Comparison of ENCODE assay signal across 24 cellular contexts in the genomic region with DNA sequence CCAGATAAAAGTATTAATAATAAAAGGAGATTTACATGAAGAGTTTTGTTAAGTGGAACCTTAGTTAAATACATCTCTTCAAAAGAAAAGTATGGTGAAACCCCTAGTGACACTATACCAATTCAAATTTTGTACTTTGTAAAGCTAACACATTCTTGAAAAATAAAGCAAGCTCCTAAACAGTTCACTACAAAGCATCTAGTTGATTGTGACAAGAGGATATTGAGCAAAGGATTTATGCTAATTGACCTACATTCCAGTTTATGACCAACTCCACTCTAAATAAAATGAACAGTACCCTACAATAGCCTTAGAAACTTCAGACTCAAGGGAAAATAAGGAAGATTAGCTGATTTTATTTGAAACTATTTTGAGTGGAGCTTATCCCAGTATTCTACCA.
DNase-seq lines count a peak whose midpoint lies in the region; ATAC-seq and TF ChIP-seq lines count a peak whose summit lies in the region.
"Had no signal": no experiment of that assay in that cellular context is flagged by ENCODE, and none has a peak within 500 bp of the region (broad histone marks: within the 10 kb centered on the region; RNA-seq: fewer than 3 reads in every experiment).

No MANE protein-coding gene starts in this region.

- H2AFZ ChIP-seq in SK-N-SH (ENCODE audit: low read depth): 0 out of 2 replicates have a peak overlapping the region, but pooled peaks have one; percentile 43

- TF ChIP-seq EP300 in SK-N-SH (IDR thresholded peaks at IDR 0.05; ENCODE audit: borderline replicate concordance in 1 of 2, low read depth in 1 of 2, low read length in 1 of 2): no peak

- ATAC-seq in SK-N-SH treated with all-trans-retinoic acid at 6 μM for 48 hours: no peak
- ATAC-seq: A549, GM12878 had no signal

- H3K4me3 ChIP-seq in SK-N-SH (ENCODE audit: low read depth in 2 of 2, low read length in 1 of 2): no peak overlapping the region
- H3K4me3 ChIP-seq in dorsolateral prefrontal cortex: no peak overlapping the region
- H3K4me3 ChIP-seq: A549, BLaER1, GM12878 had no signal

- CTCF ChIA-PET in SK-N-SH (lab: Yijun Ruan, JAX): no interaction called here

- TF ChIP-seq CTCF in SK-N-SH (IDR thresholded peaks at IDR 0.05) (no peak), brain (conservative IDR thresholded peaks at IDR 0.05) (no peak), dorsolateral prefrontal cortex (IDR thresholded peaks at IDR 0.05 in 54 of 56, conservative IDR thresholded peaks at IDR 0.05 in 2 of 56; ENCODE audit: low read depth in 1 of 56, partially characterized antibody in 56 of 56) (no peak)

- peaks cover 0 to 4% (median 3%) of the 10 kb centered on the region in 5 experiments for H3K9me3 Mint-ChIP-seq in brain

- intact Hi-C loops in dorsolateral prefrontal cortex (cut with DNase I): no loop called here

- no peak overlapping the region for H3K4me2 ChIP-seq in SK-N-SH
- H3K4me2 ChIP-seq: A549, BLaER1 had no signal

- no peak overlapping the region for H3K9ac ChIP-seq in SK-N-SH
- H3K9ac ChIP-seq: BLaER1 had no signal

- DNase-seq in SK-N-SH: no peak
- no peak for DNase-seq in dorsolateral prefrontal cortex
- no peak for DNase-seq in activated CD4-positive, alpha-beta T cell treated with anti-CD3 and anti-CD28 coated beads, Interleukin-2, amount 50 U/mL, for 4 hours
- no peak for DNase-seq in NCI-H524 (lab: John Stamatoyannopoulos, UW)
- no peak for DNase-seq in AG08395 (ENCODE audit: low spot score)
- DNase-seq: BE2C; C1 segment of cervical spinal cord; CD4-positive, alpha-beta memory T cell; CD4-positive, CD25-positive, alpha-beta regulatory T cell; CD8-positive, alpha-beta memory T cell; COR-L47; DMS 273 treated with DMSO at 0.1 percent for 48 hours; DMS153; DMS79; DND-41; EL; GDM1 had no signal

- H3K9me3 ChIP-seq in SK-N-SH: no peaks in the 10 kb centered on the region
- H3K9me3 ChIP-seq: A549, BE2C, BLaER1 had no signal

- H3K27me3 ChIP-seq in SK-N-SH (ENCODE audit: insufficient read depth): peaks cover 2% of the 10 kb centered on the region; the same call in 1 of the 2 replicates
- peaks cover 0 to 2% (median 0%) of the 10 kb centered on the region in 45 donors for H3K27me3 ChIP-seq in dorsolateral prefrontal cortex

- peak overlapping the region; percentile 40 to 89 (median 86) for H3K27ac Mint-ChIP-seq in brain
- H3K27ac Mint-ChIP-seq: CD14-positive monocyte; CD4-positive, alpha-beta memory T cell; CD4-positive, CD25-positive, alpha-beta regulatory T cell; CD8-positive, alpha-beta memory T cell had no signal

- POLR2A ChIA-PET in SK-N-SH (lab: Yijun Ruan, JAX): no interaction called here

- peaks cover 4% of the 10 kb centered on the region for H3K36me3 Mint-ChIP-seq in brain
- H3K36me3 Mint-ChIP-seq: CD14-positive monocyte; CD4-positive, alpha-beta memory T cell; CD4-positive, CD25-positive, alpha-beta regulatory T cell; CD8-positive, alpha-beta memory T cell had no signal

- H3K27ac ChIP-seq in SK-N-SH (ENCODE audit: low read depth in 2 of 2, low read length in 1 of 2) (no peak overlapping the region), dorsolateral prefrontal cortex (peak overlapping the region in 41 of 59 donors; percentile 0 to 90 (median 49))
- H3K27ac ChIP-seq: 22Rv1, A549, BLaER1 had no signal

- peaks cover 61% of the 10 kb centered on the region for H3K4me1 Mint-ChIP-seq in brain
- H3K4me1 Mint-ChIP-seq: CD4-positive, CD25-positive, alpha-beta regulatory T cell; CD8-positive, alpha-beta memory T cell had no signal

- no peaks in the 10 kb centered on the region for H4K20me1 ChIP-seq in SK-N-SH (ENCODE audit: insufficient read depth)
- H4K20me1 ChIP-seq: BLaER1 had no signal

- peaks cover 0 to under 1% of the 10 kb centered on the region in 2 experiments; a peak in 1 of 4 replicates for H3K4me1 ChIP-seq in SK-N-SH (ENCODE audit: control insufficient read depth in 1 of 2, insufficient read depth in 2 of 2, low read depth in 1 of 2, low read length in 1 of 2)
- H3K4me1 ChIP-seq: A549, BE2C had no signal

- no peaks in the 10 kb centered on the region for H3F3A ChIP-seq in SK-N-SH (replicated peaks; ENCODE audit: insufficient read depth)

- H3K4me3 Mint-ChIP-seq in brain: peak overlapping the region in 4 of 5 experiments; percentile 44 to 77 (median 66)
- H3K4me3 Mint-ChIP-seq: CD14-positive monocyte; CD4-positive, alpha-beta memory T cell; CD4-positive, CD25-positive, alpha-beta regulatory T cell; CD8-positive, alpha-beta memory T cell had no signal

- peaks cover 3% of the 10 kb centered on the region for H3K27me3 Mint-ChIP-seq in brain

- no peaks in the 10 kb centered on the region for H3K9me2 ChIP-seq in SK-N-SH

- H3K36me3 ChIP-seq in SK-N-SH (replicated peaks in 1 of 2; ENCODE audit: control insufficient read depth in 1 of 2, insufficient read depth in 2 of 2, low read length in 1 of 2): no peaks in the 10 kb centered on the region
- H3K36me3 ChIP-seq: BE2C, BLaER1 had no signal

- TF ChIP-seq RAD21 in SK-N-SH (IDR thresholded peaks at IDR 0.05; ENCODE audit: low read length): no peak

- H3K79me2 ChIP-seq in SK-N-SH (ENCODE audit: insufficient read depth): no peaks in the 10 kb centered on the region

TF ChIP-seq in SK-N-SH, 30 proteins besides CTCF, POLR2A, EP300 and RAD21:
- no peak for TF ChIP-seq IRF3 (IDR thresholded peaks at IDR 0.05; ENCODE audit: low read depth, low read length)
- TF ChIP-seq, protein P1, sequence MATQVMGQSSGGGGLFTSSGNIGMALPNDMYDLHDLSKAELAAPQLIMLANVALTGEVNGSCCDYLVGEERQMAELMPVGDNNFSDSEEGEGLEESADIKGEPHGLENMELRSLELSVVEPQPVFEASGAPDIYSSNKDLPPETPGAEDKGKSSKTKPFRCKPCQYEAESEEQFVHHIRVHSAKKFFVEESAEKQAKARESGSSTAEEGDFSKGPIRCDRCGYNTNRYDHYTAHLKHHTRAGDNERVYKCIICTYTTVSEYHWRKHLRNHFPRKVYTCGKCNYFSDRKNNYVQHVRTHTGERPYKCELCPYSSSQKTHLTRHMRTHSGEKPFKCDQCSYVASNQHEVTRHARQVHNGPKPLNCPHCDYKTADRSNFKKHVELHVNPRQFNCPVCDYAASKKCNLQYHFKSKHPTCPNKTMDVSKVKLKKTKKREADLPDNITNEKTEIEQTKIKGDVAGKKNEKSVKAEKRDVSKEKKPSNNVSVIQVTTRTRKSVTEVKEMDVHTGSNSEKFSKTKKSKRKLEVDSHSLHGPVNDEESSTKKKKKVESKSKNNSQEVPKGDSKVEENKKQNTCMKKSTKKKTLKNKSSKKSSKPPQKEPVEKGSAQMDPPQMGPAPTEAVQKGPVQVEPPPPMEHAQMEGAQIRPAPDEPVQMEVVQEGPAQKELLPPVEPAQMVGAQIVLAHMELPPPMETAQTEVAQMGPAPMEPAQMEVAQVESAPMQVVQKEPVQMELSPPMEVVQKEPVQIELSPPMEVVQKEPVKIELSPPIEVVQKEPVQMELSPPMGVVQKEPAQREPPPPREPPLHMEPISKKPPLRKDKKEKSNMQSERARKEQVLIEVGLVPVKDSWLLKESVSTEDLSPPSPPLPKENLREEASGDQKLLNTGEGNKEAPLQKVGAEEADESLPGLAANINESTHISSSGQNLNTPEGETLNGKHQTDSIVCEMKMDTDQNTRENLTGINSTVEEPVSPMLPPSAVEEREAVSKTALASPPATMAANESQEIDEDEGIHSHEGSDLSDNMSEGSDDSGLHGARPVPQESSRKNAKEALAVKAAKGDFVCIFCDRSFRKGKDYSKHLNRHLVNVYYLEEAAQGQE (IDR thresholded peaks at IDR 0.05; ENCODE audit: low read depth, low read length): no peak

TF ChIP-seq in SK-N-SH treated with all-trans-retinoic acid at 6 μM for 48 hours, 23 proteins besides CTCF, POLR2A, EP300 and RAD21 (continues in another document):
- no peak for TF ChIP-seq GLIS3 (CRISPR knock-in tag; IDR thresholded peaks at IDR 0.05)
- no peak for TF ChIP-seq BACH2 (CRISPR knock-in tag; IDR thresholded peaks at IDR 0.05; ENCODE audit: borderline replicate concordance)
- TF ChIP-seq, protein P2, sequence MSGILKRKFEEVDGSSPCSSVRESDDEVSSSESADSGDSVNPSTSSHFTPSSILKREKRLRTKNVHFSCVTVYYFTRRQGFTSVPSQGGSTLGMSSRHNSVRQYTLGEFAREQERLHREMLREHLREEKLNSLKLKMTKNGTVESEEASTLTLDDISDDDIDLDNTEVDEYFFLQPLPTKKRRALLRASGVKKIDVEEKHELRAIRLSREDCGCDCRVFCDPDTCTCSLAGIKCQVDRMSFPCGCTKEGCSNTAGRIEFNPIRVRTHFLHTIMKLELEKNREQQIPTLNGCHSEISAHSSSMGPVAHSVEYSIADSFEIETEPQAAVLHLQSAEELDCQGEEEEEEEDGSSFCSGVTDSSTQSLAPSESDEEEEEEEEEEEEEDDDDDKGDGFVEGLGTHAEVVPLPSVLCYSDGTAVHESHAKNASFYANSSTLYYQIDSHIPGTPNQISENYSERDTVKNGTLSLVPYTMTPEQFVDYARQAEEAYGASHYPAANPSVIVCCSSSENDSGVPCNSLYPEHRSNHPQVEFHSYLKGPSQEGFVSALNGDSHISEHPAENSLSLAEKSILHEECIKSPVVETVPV (CRISPR knock-in tag; IDR thresholded peaks at IDR 0.05): no peak
- no peak for TF ChIP-seq ZC3H10 (CRISPR knock-in tag; IDR thresholded peaks at IDR 0.05)
- no peak for TF ChIP-seq RARB (CRISPR knock-in tag; IDR thresholded peaks at IDR 0.05)
- TF ChIP-seq ZNF70 (CRISPR knock-in tag; IDR thresholded peaks at IDR 0.05): no peak
- TF ChIP-seq TCF4 (CRISPR knock-in tag; IDR thresholded peaks at IDR 0.05; ENCODE audit: borderline replicate concordance): no peak
- no peak for TF ChIP-seq ZNF8 (CRISPR knock-in tag; IDR thresholded peaks at IDR 0.05)
- TF ChIP-seq ZFP3 (CRISPR knock-in tag; IDR thresholded peaks at IDR 0.05): no peak
- TF ChIP-seq, protein P3, sequence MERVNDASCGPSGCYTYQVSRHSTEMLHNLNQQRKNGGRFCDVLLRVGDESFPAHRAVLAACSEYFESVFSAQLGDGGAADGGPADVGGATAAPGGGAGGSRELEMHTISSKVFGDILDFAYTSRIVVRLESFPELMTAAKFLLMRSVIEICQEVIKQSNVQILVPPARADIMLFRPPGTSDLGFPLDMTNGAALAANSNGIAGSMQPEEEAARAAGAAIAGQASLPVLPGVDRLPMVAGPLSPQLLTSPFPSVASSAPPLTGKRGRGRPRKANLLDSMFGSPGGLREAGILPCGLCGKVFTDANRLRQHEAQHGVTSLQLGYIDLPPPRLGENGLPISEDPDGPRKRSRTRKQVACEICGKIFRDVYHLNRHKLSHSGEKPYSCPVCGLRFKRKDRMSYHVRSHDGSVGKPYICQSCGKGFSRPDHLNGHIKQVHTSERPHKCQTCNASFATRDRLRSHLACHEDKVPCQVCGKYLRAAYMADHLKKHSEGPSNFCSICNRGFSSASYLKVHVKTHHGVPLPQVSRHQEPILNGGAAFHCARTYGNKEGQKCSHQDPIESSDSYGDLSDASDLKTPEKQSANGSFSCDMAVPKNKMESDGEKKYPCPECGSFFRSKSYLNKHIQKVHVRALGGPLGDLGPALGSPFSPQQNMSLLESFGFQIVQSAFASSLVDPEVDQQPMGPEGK (CRISPR knock-in tag; IDR thresholded peaks at IDR 0.05; ENCODE audit: borderline replicate concordance): no peak
- no peak for TF ChIP-seq ZNF565 (CRISPR knock-in tag; conservative IDR thresholded peaks at IDR 0.05; ENCODE audit: low read depth)

Comparison
In these comparisons a context has a peak if more than half of its experiments do, and no peak if none do; other contexts are left out.
1. H3K27ac ChIP-seq: peak in dorsolateral prefrontal cortex (41 of 59); none in SK-N-SH (0 of 2).